ENCODE assay signal across 2 cellular contexts in the genomic region with DNA sequence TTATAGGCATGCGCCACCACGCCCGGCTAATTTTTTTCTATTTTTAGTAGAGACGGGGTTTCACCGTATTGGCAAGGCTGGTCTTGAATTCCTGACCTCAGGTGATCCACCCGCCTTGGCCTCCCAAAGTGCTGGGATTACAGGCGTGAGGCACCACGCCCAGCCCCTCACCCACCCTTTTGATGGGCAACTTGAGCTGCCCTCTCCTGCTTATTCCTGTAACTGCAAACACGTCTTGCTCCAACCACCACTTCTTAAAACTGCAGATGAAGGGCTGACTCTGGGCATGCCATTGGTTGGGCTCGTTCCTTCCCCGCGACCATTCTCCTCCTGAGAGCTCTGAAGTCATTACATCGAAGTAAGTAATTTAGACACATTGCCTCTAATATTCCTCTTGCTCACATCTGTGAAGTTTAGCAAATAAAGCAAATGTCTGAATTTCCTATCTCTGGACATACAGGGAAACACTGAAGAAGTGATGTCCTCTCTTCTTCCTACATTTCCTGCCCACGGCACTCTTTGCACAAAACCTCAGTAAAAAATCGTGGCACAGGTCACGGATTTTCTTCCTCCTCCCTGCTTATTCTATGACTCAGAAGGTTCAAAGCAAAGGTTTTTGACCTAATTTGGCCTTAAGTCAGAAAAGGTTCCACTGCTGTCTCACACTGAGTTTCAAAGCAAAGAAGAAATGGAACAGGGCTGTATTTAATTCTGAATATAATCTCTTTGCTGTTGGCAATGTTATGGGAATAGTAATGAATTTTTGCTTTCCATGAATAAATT.
TF ChIP-seq lines count a peak whose summit lies in the region.

No MANE protein-coding gene starts in this region.

TF ChIP-seq in IMR-90, 13 proteins besides CTCF, POLR2A, EP300 and RAD21 (continued from another document):
- no peak for TF ChIP-seq USF2 (IDR thresholded peaks at IDR 0.05; ENCODE audit: low read depth, low read length)
- TF ChIP-seq MXI1 (IDR thresholded peaks at IDR 0.05; ENCODE audit: borderline replicate concordance, low read depth, low read length): no peak
- TF ChIP-seq NFE2L2 (IDR thresholded peaks at IDR 0.05; ENCODE audit: low read depth, low read length): no peak
- TF ChIP-seq BHLHE40 (IDR thresholded peaks at IDR 0.05; ENCODE audit: low read depth, low read length): no peak
- no peak for TF ChIP-seq SMC3 (IDR thresholded peaks at IDR 0.05; ENCODE audit: low read depth, low read length)
- TF ChIP-seq FOS (IDR thresholded peaks at IDR 0.05; ENCODE audit: low read depth, low read length): no peak
- no peak for TF ChIP-seq RFX5 (IDR thresholded peaks at IDR 0.05; ENCODE audit: low read depth, low read length)
- no peak for TF ChIP-seq CEBPB (IDR thresholded peaks at IDR 0.05; ENCODE audit: low read depth, low read length)
- TF ChIP-seq RCOR1 (IDR thresholded peaks at IDR 0.05; ENCODE audit: insufficient replicate concordance, low read length): no peak
- no peak for TF ChIP-seq MAZ (IDR thresholded peaks at IDR 0.05; ENCODE audit: borderline replicate concordance, low read depth, low read length)
- TF ChIP-seq MAFK (IDR thresholded peaks at IDR 0.05; ENCODE audit: low read depth, low read length): no peak
- TF ChIP-seq, protein P1, sequence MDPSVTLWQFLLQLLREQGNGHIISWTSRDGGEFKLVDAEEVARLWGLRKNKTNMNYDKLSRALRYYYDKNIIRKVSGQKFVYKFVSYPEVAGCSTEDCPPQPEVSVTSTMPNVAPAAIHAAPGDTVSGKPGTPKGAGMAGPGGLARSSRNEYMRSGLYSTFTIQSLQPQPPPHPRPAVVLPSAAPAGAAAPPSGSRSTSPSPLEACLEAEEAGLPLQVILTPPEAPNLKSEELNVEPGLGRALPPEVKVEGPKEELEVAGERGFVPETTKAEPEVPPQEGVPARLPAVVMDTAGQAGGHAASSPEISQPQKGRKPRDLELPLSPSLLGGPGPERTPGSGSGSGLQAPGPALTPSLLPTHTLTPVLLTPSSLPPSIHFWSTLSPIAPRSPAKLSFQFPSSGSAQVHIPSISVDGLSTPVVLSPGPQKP (IDR thresholded peaks at IDR 0.05; ENCODE audit: borderline replicate concordance, low read depth, low read length): no peak

TF ChIP-seq in liver, 16 proteins besides CTCF, POLR2A, EP300 and RAD21:
- TF ChIP-seq ZBTB33 (IDR thresholded peaks at IDR 0.05) (no peak), EGR1 (IDR thresholded peaks at IDR 0.05; ENCODE audit: low read depth in 2 of 2) (no peak), REST (IDR thresholded peaks at IDR 0.05) (no peak), RXRA (IDR thresholded peaks at IDR 0.05) (peak; percentile 56 to 64), HNF4G (IDR thresholded peaks at IDR 0.05) (no peak), JUND (IDR thresholded peaks at IDR 0.05) (peak in 1 of 2 donors; percentile 30), FOXA2 (IDR thresholded peaks at IDR 0.05) (no peak)
- TF ChIP-seq, protein P2, sequence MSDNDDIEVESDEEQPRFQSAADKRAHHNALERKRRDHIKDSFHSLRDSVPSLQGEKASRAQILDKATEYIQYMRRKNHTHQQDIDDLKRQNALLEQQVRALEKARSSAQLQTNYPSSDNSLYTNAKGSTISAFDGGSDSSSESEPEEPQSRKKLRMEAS (IDR thresholded peaks at IDR 0.05): no peak
